Comparison of ENCODE assay signal across 8 cellular contexts in genomic region chrX:104156630-104157529, GRCh38. TPM values are rescaled to one million over a fixed set of nuclear protein-coding genes. Genes with fewer than 3 reads are reported as not detected.
DNase-seq lines count a peak whose midpoint lies in the region; FAIRE-seq and TF ChIP-seq lines count a peak whose summit lies in the region.

SLC25A53 (minus strand) TSS chrX:104157009; CDS start chrX:104105257, 51,752 bp downstream.

- H3K27me3 ChIP-seq in H9 (ENCODE audit: insufficient read depth, low read length) (no peaks in the 10 kb centered on the region), neutrophil (no peaks in the 10 kb centered on the region)

- no peaks in the 10 kb centered on the region for H3K23me2 ChIP-seq in H9 (ENCODE audit: insufficient read length, low read depth, low read length, poor library complexity, severe bottlenecking)

- H4K20me1 ChIP-seq in H9 (ENCODE audit: control insufficient read depth, insufficient read depth, insufficient read length), result no peaks in the 10 kb centered on the region

- H2BK15ac ChIP-seq in H9 (ENCODE audit: low read depth, low read length), result no peak within 1 kb of the TSS

- peak within 1 kb of the TSS; percentile 6 for H2AFZ ChIP-seq in H9 (ENCODE audit: low read length)

- no peaks in the 10 kb centered on the region for H3K4me1 Mint-ChIP-seq in H9

- in situ Hi-C loops in G401 (cut with HindIII; ENCODE audit: low sequenced_read_pairs), result no loop called here

- no peaks in the 10 kb centered on the region for H3K9me3 ChIP-seq in H9 (ENCODE audit: control insufficient read depth, low read depth, low read length)
- H3K9me3 ChIP-seq in neutrophil, result no peaks in the 10 kb centered on the region

- H3K36me3 Mint-ChIP-seq in H9 (ENCODE audit: insufficient read depth in 1 of 3, low read depth in 3 of 3), result no peaks in the 10 kb centered on the region; a peak in 1 of 7 replicates

- H3K27ac ChIP-seq in H9 (ENCODE audit: insufficient read length, low read depth, low read length) (peak within 1 kb of the TSS; percentile 70), neutrophil (peak within 1 kb of the TSS; percentile 94), substantia nigra (ENCODE audit: low read depth, low read length, poor library complexity, severe bottlenecking) (peak within 1 kb of the TSS; percentile 84)

- no peak within 1 kb of the TSS for H3K4ac ChIP-seq in H9 (ENCODE audit: low read depth, low read length)

- no peak within 1 kb of the TSS for H2BK20ac ChIP-seq in H9 (ENCODE audit: low read depth, low read length, poor library complexity, severe bottlenecking)

- H3K9ac ChIP-seq in H9 (ENCODE audit: extremely low read depth, insufficient read length, low read length), result peak within 1 kb of the TSS; percentile 75

- TF ChIP-seq CTCF in H9 (conservative IDR thresholded peaks at IDR 0.05) (no peak), neutrophil (IDR thresholded peaks at IDR 0.05) (no peak)

- H3K4me2 ChIP-seq in H9 (ENCODE audit: insufficient read depth, insufficient read length, low read length), result peak within 1 kb of the TSS; percentile 85

- no peaks in the 10 kb centered on the region for H3K79me1 ChIP-seq in H9 (ENCODE audit: insufficient read depth, low read depth, low read length, poor library complexity, severe bottlenecking)

- no peaks in the 10 kb centered on the region for H3K27me3 Mint-ChIP-seq in H9 (ENCODE audit: low read depth)

- no peak within 1 kb of the TSS for H4K91ac ChIP-seq in H9 (ENCODE audit: insufficient read length, low read depth, low read length)

- H4K5ac ChIP-seq in H9 (ENCODE audit: insufficient read length, low read depth, low read length), result no peak within 1 kb of the TSS

- no peak within 1 kb of the TSS for H2BK5ac ChIP-seq in H9 (ENCODE audit: insufficient read length, low read length)

- no peak within 1 kb of the TSS for H2AK5ac ChIP-seq in H9 (ENCODE audit: insufficient read length, low read length)

- H3K4me3 ChIP-seq in neutrophil (ENCODE audit: low read depth in 1 of 2, low read length in 1 of 2), result peak within 1 kb of the TSS; percentile 68 to 79

- no peaks in the 10 kb centered on the region for H3K79me2 ChIP-seq in H9 (ENCODE audit: insufficient read depth, low read length)

- FAIRE-seq in frontal cortex (lab: Jason Lieb, UNC), result no peak

- H3K23ac ChIP-seq in H9 (ENCODE audit: insufficient read length, low read depth, low read length), result no peak within 1 kb of the TSS

- no peak within 1 kb of the TSS for H2BK120ac ChIP-seq in H9 (ENCODE audit: low read depth, low read length, poor library complexity, severe bottlenecking)

- H3K4me3 Mint-ChIP-seq in H9, result peak within 1 kb of the TSS; percentile 87 to 90

- peak within 1 kb of the TSS; percentile 59; the same call in 1 of the 2 replicates for H3K14ac ChIP-seq in H9 (ENCODE audit: insufficient read depth, low read length)

- H3T11ph ChIP-seq in H9 (ENCODE audit: low read length), result no peak within 1 kb of the TSS

- DNase-seq in G401 (ENCODE audit: low spot score) (peak; percentile 83), H9 (peak; percentile 89), M059J (ENCODE audit: low read depth) (peak; percentile 82), SIG-M5 (lab: John Stamatoyannopoulos, UW) (peak; percentile 65), frontal cortex (ENCODE audit: low spot score in 2 of 2) (peak; percentile 33 to 34), substantia nigra (lab: John Stamatoyannopoulos, UW) (peak; percentile 7 to 84 (median 69))
- peak; percentile 32 to 70 (median 64) for DNase-seq in activated naive CD4-positive, alpha-beta T cell (lab: John Stamatoyannopoulos, UW)

- peak within 1 kb of the TSS; percentile 36 for H3K18ac ChIP-seq in H9 (ENCODE audit: insufficient read length, low read depth, low read length)

- no peaks in the 10 kb centered on the region for H3K4me1 ChIP-seq in H9 (ENCODE audit: insufficient read depth, low read length)
- H3K4me1 ChIP-seq in neutrophil (ENCODE audit: control insufficient read depth in 1 of 2, insufficient read depth in 1 of 2, low read depth in 1 of 2, low read length in 1 of 2), result peaks cover 3 to 14% of the 10 kb centered on the region in 2 experiments

- H3K36me3 ChIP-seq in neutrophil, result no peaks in the 10 kb centered on the region

- WGBS in H9 (ENCODE audit: extremely low coverage, insufficient read length, low lambda C conversion rate), result no CpG with 5 or more reads among the region's 44 CpGs

- peak within 1 kb of the TSS; percentile 99 to 100 (median 100) for H3K27ac Mint-ChIP-seq in H9

- no peak within 1 kb of the TSS for H2BK12ac ChIP-seq in H9 (ENCODE audit: insufficient read length, low read depth, low read length)

- no peak within 1 kb of the TSS for H4K8ac ChIP-seq in H9 (replicated peaks; ENCODE audit: insufficient read length, low read depth, low read length)

- peaks cover 0 to 51% of the 10 kb centered on the region in 2 experiments; a peak in 2 of 5 replicates for H3K9me3 Mint-ChIP-seq in H9

- no peak within 1 kb of the TSS for H3K56ac ChIP-seq in H9 (ENCODE audit: insufficient read length, low read depth, low read length)

RNA-seq across cellular contexts. Expression of gene SLC25A53, which starts in this region (rescaled TPM):
- total RNA-seq in G401 (2014; rRNA removed; shearing (Covaris generic)), result 0.68 TPM in 1 of 2 replicates, not detected in the other
- total RNA-seq in H9 (2021) (1.3 and 1.6 TPM in 2 replicates), frontal cortex (10.2 TPM)
- total RNA-seq in M059J (2014; rRNA removed; shearing (Covaris generic)), result 4.9 and 11.0 TPM in 2 replicates

Comparison
In these comparisons a context has a peak if more than half of its experiments do, and no peak if none do; other contexts are left out.
1. Peak in every context shown above with its lines: DNase-seq, H3K4me3 ChIP-seq and H3K27ac ChIP-seq.
2. Peak in DNase-seq in G401; RNA of the gene not detected or under 1 TPM.
3. DNase-seq: peak in every context shown above with its lines; median percentile 89 in H9; 83 in G401; 82 in M059J; 69 in substantia nigra; 65 in SIG-M5; 64 in activated naive CD4-positive, alpha-beta T cell; 34 in frontal cortex.